Comparison of ENCODE assay signal across 13 cellular contexts in genomic region chr6:24859608-24860007, GRCh38.
DNase-seq lines count a peak whose midpoint lies in the region; ATAC-seq, FAIRE-seq and TF ChIP-seq lines count a peak whose summit lies in the region.
"Had no signal": no experiment of that assay in that cellular context is flagged by ENCODE, and none has a peak within 500 bp of the region (broad histone marks: within the 10 kb centered on the region; RNA-seq: fewer than 3 reads in every experiment).

No MANE protein-coding gene starts in this region.

- no peaks in the 10 kb centered on the region for H3K9me3 ChIP-seq in upper lobe of left lung
- H3K9me3 ChIP-seq: adrenal gland had no signal

- H3K27ac Mint-ChIP-seq in activated naive CD4-positive, alpha-beta T cell treated with anti-CD3 and anti-CD28 coated beads for 36 hours: peak overlapping the region; percentile 95
- peak overlapping the region; percentile 89 for H3K27ac Mint-ChIP-seq in activated naive CD8-positive, alpha-beta T cell treated with anti-CD3 and anti-CD28 coated beads for 36 hours

- intact Hi-C loops in activated naive CD4-positive, alpha-beta T cell treated with anti-CD3 and anti-CD28 coated beads for 36 hours (cut with micrococcal nuclease): loop anchor here (1.0 to 5.0 kb wide), 3 partner anchors 8 to 318 kb away; no protein-coding TSS in a partner anchor

- H3K27ac ChIP-seq in upper lobe of left lung: peak overlapping the region in 3 of 4 donors; percentile 68 to 78 (median 71)
- H3K27ac ChIP-seq: adrenal gland had no signal

- H3K4me3 Mint-ChIP-seq in activated naive CD4-positive, alpha-beta T cell treated with anti-CD3 and anti-CD28 coated beads for 36 hours: peak overlapping the region; percentile 47
- H3K4me3 Mint-ChIP-seq in activated naive CD8-positive, alpha-beta T cell treated with anti-CD3 and anti-CD28 coated beads for 36 hours: peak overlapping the region; percentile 54

- no peak for TF ChIP-seq CTCF in upper lobe of left lung (IDR thresholded peaks at IDR 0.05)

- no peak for DNase-seq in activated naive CD4-positive, alpha-beta T cell treated with anti-CD3 and anti-CD28 coated beads for 36 hours
- no peak for DNase-seq in activated naive CD4-positive, alpha-beta T cell treated with anti-CD3 and anti-CD28 coated beads, Interleukin-2, amount 50 U/mL, for 16 hours
- DNase-seq in NCI-H2107 treated with DMSO at 0.1 percent for 48 hours (lab: John Stamatoyannopoulos, UW; ENCODE audit: unreplicated experiment): peak; percentile 26
- no peak for DNase-seq in activated naive CD8-positive, alpha-beta T cell treated with anti-CD3 and anti-CD28 coated beads for 36 hours
- no peak for DNase-seq in upper lobe of left lung
- no peak for DNase-seq in stimulated activated CD4-positive, alpha-beta T cell treated with anti-CD3 and anti-CD28 coated beads, Interleukin-4, amount 100 ng/mL, for 4 hours
- no peak for DNase-seq in dedifferentiated amniotic fluid mesenchymal stem cell (ENCODE audit: extremely low spot score)
- DNase-seq in GM12892 (ENCODE audit: insufficient read length): no peak
- DNase-seq: adrenal gland; effector CD4-positive, alpha-beta T cell; glutamatergic neuron; NCI-H1930 had no signal

- no peaks in the 10 kb centered on the region for H3K27me3 ChIP-seq in upper lobe of left lung
- H3K27me3 ChIP-seq: adrenal gland had no signal

- peaks cover 0 to 42% (median 10%) of the 10 kb centered on the region in 4 donors for H3K36me3 ChIP-seq in upper lobe of left lung
- H3K36me3 ChIP-seq: adrenal gland had no signal

- no peak for ATAC-seq in upper lobe of left lung (ENCODE audit: low FRiP score in 2 of 2)
- ATAC-seq: activated CD4-positive, CD25-positive, alpha-beta regulatory T cell treated with anti-CD3 and anti-CD28 coated beads, Interleukin-2, amount 50 U/mL, for 24 hours had no signal

- no peak for TF ChIP-seq EP300 in upper lobe of left lung (IDR thresholded peaks at IDR 0.05)

- no peaks in the 10 kb centered on the region for H3K9me3 Mint-ChIP-seq in activated naive CD4-positive, alpha-beta T cell treated with anti-CD3 and anti-CD28 coated beads for 36 hours
- no peaks in the 10 kb centered on the region for H3K9me3 Mint-ChIP-seq in activated naive CD8-positive, alpha-beta T cell treated with anti-CD3 and anti-CD28 coated beads for 36 hours

- H3K4me3 ChIP-seq in upper lobe of left lung: no peak overlapping the region
- H3K4me3 ChIP-seq: adrenal gland had no signal

- H3K36me3 Mint-ChIP-seq in activated naive CD4-positive, alpha-beta T cell treated with anti-CD3 and anti-CD28 coated beads for 36 hours (ENCODE audit: low read depth): peaks cover 63% of the 10 kb centered on the region
- peaks cover 62% of the 10 kb centered on the region for H3K36me3 Mint-ChIP-seq in activated naive CD8-positive, alpha-beta T cell treated with anti-CD3 and anti-CD28 coated beads for 36 hours

- TF ChIP-seq POLR2A in upper lobe of left lung (IDR thresholded peaks at IDR 0.05): no peak
- TF ChIP-seq POLR2A in GM12892 (IDR thresholded peaks at IDR 0.05; ENCODE audit: low read depth, low read length): no peak

- no peak for FAIRE-seq in GM12892 (lab: Jason Lieb, UNC)

- H3K4me1 ChIP-seq in upper lobe of left lung: peaks cover 15 to 31% (median 24%) of the 10 kb centered on the region in 4 donors

- H3K27me3 Mint-ChIP-seq in activated naive CD4-positive, alpha-beta T cell treated with anti-CD3 and anti-CD28 coated beads for 36 hours (ENCODE audit: low read depth): no peaks in the 10 kb centered on the region
- H3K27me3 Mint-ChIP-seq in activated naive CD8-positive, alpha-beta T cell treated with anti-CD3 and anti-CD28 coated beads for 36 hours: no peaks in the 10 kb centered on the region

- 80 to 83% methylated on average over 4 of the region's 4 CpGs for WGBS in upper lobe of left lung, 2 donors

- CTCF ChIA-PET in activated naive CD4-positive, alpha-beta T cell treated with anti-CD3 and anti-CD28 coated beads for 36 hours (lab: Charles Lee): interaction anchor here (0.7 to 7.5 kb wide), 10 partner anchors 14 to 159 kb away, joined by 3 to 100 read pairs (median 8); partner anchors contain the start of gene RIPOR2

- peaks cover 86% of the 10 kb centered on the region for H3K4me1 Mint-ChIP-seq in activated naive CD4-positive, alpha-beta T cell treated with anti-CD3 and anti-CD28 coated beads for 36 hours (ENCODE audit: low read depth)
- H3K4me1 Mint-ChIP-seq in activated naive CD8-positive, alpha-beta T cell treated with anti-CD3 and anti-CD28 coated beads for 36 hours: peaks cover 87% of the 10 kb centered on the region
